ENCODE assay signal across 20 cellular contexts in genomic region chr18:75530548-75531211, GRCh38.
DNase-seq lines count a peak whose midpoint lies in the region; ATAC-seq and TF ChIP-seq lines count a peak whose summit lies in the region.
"Had no signal": no experiment of that assay in that cellular context is flagged by ENCODE, and none has a peak within 500 bp of the region (broad histone marks: within the 10 kb centered on the region; RNA-seq: fewer than 3 reads in every experiment).

No MANE protein-coding gene starts in this region.

- no peaks in the 10 kb centered on the region for H3K36me3 ChIP-seq in tibial artery
- H3K36me3 ChIP-seq: prostate gland had no signal

- no peaks in the 10 kb centered on the region for H3K4me1 ChIP-seq in tibial artery
- H3K4me1 ChIP-seq: Caco-2, prostate gland had no signal

- no peak overlapping the region for H3K4me3 ChIP-seq in tibial artery
- H3K4me3 ChIP-seq: hepatocyte, prostate gland had no signal

- H3K27me3 ChIP-seq in tibial artery, result peaks cover 0 to 8% of the 10 kb centered on the region in 2 donors
- H3K27me3 ChIP-seq: hepatocyte had no signal

- no peak overlapping the region for H3K27ac ChIP-seq in tibial artery
- H3K27ac ChIP-seq: hepatocyte, prostate gland, RWPE1 had no signal

- H3K9me3 ChIP-seq in tibial artery, result no peaks in the 10 kb centered on the region
- H3K9me3 ChIP-seq: Caco-2, prostate gland had no signal

- peak; percentile 86 for ATAC-seq in Right ventricle myocardium inferior
- ATAC-seq: activated CD8-positive, alpha-beta memory T cell treated with anti-CD3 and anti-CD28 coated beads, Interleukin-2, amount 10 ng/mL, durations not matched to agents 7 days and 5 days; activated naive CD4-positive, alpha-beta T cell treated with anti-CD3 and anti-CD28 coated beads, Interleukin-2, amount 50 U/mL, for 72 hours had no signal

- DNase-seq in Right ventricle myocardium inferior (ENCODE audit: missing footprints), result no peak
- DNase-seq in cardiac septum (ENCODE audit: low spot score), result no peak
- DNase-seq in dermis microvascular lymphatic vessel endothelial cell (ENCODE audit: low read depth in 2 of 2), result peak; percentile 8 to 48
- DNase-seq in kidney tubule cell (ENCODE audit: low spot score), result peak; percentile 4
- DNase-seq in stimulated activated CD4-positive, alpha-beta T cell treated with anti-CD3 and anti-CD28 coated beads, Interleukin-1b, Interleukin-23, amount 100 ng/mL, for 48 hours, result no peak
- DNase-seq in kidney glomerular epithelial cell (lab: John Stamatoyannopoulos, UW), result no peak
- no peak for DNase-seq in D341Med (ENCODE audit: low spot score)
- no peak for DNase-seq in tibial artery
- DNase-seq: 8988T; activated CD4-positive, alpha-beta T cell treated with anti-CD3 and anti-CD28 coated beads for 48 hours; activated CD8-positive, alpha-beta memory T cell treated with anti-CD3 and anti-CD28 coated beads, Interleukin-2, amount 10 ng/mL, durations not matched to agents 7 days and 5 days; Caco-2; NCI-H1417; NCI-H2107; NCI-H510A treated with DMSO at 0.1 percent for 48 hours; SW 1271 had no signal

- intact Hi-C loops in Right ventricle myocardium inferior (cut with DNase I) (no loop called here), cardiac septum (cut with DNase I) (no loop called here), tibial artery (cut with DNase I; ENCODE audit: low total_unique reads) (no loop called here)

- no peak for TF ChIP-seq CTCF in tibial artery (IDR thresholded peaks at IDR 0.05)

Comparison
In these comparisons a context has a peak if more than half of its experiments do, and no peak if none do; other contexts are left out.
1. DNase-seq: peak in dermis microvascular lymphatic vessel endothelial cell (2 of 2) and kidney tubule cell (single experiment); none in Right ventricle myocardium inferior (single experiment), cardiac septum (single experiment), stimulated activated CD4-positive, alpha-beta T cell treated with anti-CD3 and anti-CD28 coated beads, Interleukin-1b, Interleukin-23, amount 100 ng/mL, for 48 hours (single experiment), kidney glomerular epithelial cell (single experiment), D341Med (single experiment) and tibial artery (0 of 2).